ENCODE assay signal across 1 cellular context in the genomic region with DNA sequence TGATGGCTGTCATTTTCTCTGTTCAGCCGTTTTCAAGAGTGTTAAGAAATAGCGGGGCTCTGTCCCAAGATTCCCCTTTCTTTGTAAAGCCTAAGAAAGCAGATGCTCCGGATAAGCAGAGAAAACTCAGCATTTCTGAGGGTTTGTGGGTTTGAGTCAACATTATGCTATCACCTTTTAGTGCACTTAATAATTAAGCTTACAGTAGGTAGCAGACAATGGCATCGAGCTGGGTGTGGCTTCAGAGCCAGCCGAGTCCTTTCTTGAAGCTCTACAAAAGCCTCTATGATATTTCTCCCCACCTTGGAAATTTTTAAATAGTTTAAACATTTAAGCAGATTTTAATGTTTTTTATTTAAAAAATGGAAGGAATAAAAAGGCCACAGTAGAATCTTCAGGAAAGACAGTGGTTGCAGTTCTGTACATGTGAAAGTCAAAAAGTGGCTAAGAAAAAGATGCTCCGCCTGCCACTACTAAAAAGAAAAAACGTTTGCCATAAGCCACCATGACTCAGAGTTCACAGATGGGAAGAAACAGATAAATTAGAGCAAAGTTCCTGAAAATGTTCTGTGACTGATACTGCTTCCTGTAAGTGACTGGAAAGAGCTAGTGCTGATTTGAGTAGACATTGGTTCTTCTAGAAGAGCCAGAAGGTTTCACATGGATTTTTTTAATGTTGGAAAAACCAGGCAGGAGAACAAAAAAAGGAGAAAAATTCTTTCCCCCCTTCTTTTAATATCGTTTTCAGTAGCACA.
TF ChIP-seq lines count a peak whose summit lies in the region.

No MANE protein-coding gene starts in this region.

TF ChIP-seq in K562, 482 proteins besides CTCF, POLR2A, EP300 and RAD21 (continued from another document and continues in another):
- TF ChIP-seq, protein P1, sequence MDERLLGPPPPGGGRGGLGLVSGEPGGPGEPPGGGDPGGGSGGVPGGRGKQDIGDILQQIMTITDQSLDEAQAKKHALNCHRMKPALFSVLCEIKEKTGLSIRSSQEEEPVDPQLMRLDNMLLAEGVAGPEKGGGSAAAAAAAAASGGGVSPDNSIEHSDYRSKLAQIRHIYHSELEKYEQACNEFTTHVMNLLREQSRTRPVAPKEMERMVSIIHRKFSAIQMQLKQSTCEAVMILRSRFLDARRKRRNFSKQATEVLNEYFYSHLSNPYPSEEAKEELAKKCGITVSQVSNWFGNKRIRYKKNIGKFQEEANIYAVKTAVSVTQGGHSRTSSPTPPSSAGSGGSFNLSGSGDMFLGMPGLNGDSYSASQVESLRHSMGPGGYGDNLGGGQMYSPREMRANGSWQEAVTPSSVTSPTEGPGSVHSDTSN (CRISPR knock-in tag; IDR thresholded peaks at IDR 0.05; ENCODE audit: low read depth): no peak
- TF ChIP-seq, protein P1 (tag; conservative IDR thresholded peaks at IDR 0.05; ENCODE audit: low read depth): no peak
- no peak for TF ChIP-seq ZNF253 (CRISPR knock-in tag; conservative IDR thresholded peaks at IDR 0.05)
- no peak for TF ChIP-seq CEBPB (tag; IDR thresholded peaks at IDR 0.05)
- no peak for TF ChIP-seq ETS2 (tag; IDR thresholded peaks at IDR 0.05; ENCODE audit: borderline replicate concordance, poor library complexity, severe bottlenecking)
- TF ChIP-seq, protein P2, sequence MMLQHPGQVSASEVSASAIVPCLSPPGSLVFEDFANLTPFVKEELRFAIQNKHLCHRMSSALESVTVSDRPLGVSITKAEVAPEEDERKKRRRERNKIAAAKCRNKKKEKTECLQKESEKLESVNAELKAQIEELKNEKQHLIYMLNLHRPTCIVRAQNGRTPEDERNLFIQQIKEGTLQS (IDR thresholded peaks at IDR 0.05): peak; percentile 67; the same call in 1 of the 2 replicates
- TF ChIP-seq, protein P2 (CRISPR knock-in tag; conservative IDR thresholded peaks at IDR 0.05): no peak
- TF ChIP-seq THRAP3 (IDR thresholded peaks at IDR 0.05; ENCODE audit: borderline replicate concordance): no peak
- no peak for TF ChIP-seq ELF2 (CRISPR knock-in tag; IDR thresholded peaks at IDR 0.05)
- TF ChIP-seq, protein P3, sequence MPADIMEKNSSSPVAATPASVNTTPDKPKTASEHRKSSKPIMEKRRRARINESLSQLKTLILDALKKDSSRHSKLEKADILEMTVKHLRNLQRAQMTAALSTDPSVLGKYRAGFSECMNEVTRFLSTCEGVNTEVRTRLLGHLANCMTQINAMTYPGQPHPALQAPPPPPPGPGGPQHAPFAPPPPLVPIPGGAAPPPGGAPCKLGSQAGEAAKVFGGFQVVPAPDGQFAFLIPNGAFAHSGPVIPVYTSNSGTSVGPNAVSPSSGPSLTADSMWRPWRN (IDR thresholded peaks at IDR 0.05; ENCODE audit: low read depth): no peak
- TF ChIP-seq, protein P4, sequence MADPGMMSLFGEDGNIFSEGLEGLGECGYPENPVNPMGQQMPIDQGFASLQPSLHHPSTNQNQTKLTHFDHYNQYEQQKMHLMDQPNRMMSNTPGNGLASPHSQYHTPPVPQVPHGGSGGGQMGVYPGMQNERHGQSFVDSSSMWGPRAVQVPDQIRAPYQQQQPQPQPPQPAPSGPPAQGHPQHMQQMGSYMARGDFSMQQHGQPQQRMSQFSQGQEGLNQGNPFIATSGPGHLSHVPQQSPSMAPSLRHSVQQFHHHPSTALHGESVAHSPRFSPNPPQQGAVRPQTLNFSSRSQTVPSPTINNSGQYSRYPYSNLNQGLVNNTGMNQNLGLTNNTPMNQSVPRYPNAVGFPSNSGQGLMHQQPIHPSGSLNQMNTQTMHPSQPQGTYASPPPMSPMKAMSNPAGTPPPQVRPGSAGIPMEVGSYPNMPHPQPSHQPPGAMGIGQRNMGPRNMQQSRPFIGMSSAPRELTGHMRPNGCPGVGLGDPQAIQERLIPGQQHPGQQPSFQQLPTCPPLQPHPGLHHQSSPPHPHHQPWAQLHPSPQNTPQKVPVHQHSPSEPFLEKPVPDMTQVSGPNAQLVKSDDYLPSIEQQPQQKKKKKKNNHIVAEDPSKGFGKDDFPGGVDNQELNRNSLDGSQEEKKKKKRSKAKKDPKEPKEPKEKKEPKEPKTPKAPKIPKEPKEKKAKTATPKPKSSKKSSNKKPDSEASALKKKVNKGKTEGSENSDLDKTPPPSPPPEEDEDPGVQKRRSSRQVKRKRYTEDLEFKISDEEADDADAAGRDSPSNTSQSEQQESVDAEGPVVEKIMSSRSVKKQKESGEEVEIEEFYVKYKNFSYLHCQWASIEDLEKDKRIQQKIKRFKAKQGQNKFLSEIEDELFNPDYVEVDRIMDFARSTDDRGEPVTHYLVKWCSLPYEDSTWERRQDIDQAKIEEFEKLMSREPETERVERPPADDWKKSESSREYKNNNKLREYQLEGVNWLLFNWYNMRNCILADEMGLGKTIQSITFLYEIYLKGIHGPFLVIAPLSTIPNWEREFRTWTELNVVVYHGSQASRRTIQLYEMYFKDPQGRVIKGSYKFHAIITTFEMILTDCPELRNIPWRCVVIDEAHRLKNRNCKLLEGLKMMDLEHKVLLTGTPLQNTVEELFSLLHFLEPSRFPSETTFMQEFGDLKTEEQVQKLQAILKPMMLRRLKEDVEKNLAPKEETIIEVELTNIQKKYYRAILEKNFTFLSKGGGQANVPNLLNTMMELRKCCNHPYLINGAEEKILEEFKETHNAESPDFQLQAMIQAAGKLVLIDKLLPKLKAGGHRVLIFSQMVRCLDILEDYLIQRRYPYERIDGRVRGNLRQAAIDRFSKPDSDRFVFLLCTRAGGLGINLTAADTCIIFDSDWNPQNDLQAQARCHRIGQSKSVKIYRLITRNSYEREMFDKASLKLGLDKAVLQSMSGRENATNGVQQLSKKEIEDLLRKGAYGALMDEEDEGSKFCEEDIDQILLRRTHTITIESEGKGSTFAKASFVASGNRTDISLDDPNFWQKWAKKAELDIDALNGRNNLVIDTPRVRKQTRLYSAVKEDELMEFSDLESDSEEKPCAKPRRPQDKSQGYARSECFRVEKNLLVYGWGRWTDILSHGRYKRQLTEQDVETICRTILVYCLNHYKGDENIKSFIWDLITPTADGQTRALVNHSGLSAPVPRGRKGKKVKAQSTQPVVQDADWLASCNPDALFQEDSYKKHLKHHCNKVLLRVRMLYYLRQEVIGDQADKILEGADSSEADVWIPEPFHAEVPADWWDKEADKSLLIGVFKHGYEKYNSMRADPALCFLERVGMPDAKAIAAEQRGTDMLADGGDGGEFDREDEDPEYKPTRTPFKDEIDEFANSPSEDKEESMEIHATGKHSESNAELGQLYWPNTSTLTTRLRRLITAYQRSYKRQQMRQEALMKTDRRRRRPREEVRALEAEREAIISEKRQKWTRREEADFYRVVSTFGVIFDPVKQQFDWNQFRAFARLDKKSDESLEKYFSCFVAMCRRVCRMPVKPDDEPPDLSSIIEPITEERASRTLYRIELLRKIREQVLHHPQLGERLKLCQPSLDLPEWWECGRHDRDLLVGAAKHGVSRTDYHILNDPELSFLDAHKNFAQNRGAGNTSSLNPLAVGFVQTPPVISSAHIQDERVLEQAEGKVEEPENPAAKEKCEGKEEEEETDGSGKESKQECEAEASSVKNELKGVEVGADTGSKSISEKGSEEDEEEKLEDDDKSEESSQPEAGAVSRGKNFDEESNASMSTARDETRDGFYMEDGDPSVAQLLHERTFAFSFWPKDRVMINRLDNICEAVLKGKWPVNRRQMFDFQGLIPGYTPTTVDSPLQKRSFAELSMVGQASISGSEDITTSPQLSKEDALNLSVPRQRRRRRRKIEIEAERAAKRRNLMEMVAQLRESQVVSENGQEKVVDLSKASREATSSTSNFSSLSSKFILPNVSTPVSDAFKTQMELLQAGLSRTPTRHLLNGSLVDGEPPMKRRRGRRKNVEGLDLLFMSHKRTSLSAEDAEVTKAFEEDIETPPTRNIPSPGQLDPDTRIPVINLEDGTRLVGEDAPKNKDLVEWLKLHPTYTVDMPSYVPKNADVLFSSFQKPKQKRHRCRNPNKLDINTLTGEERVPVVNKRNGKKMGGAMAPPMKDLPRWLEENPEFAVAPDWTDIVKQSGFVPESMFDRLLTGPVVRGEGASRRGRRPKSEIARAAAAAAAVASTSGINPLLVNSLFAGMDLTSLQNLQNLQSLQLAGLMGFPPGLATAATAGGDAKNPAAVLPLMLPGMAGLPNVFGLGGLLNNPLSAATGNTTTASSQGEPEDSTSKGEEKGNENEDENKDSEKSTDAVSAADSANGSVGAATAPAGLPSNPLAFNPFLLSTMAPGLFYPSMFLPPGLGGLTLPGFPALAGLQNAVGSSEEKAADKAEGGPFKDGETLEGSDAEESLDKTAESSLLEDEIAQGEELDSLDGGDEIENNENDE (IDR thresholded peaks at IDR 0.05; ENCODE audit: low read depth, low read length): no peak
- TF ChIP-seq KHSRP (IDR thresholded peaks at IDR 0.05): no peak
- peak; percentile 20; the same call in 1 of the 2 replicates for TF ChIP-seq NCOR1 (IDR thresholded peaks at IDR 0.05)
- TF ChIP-seq, protein P5, sequence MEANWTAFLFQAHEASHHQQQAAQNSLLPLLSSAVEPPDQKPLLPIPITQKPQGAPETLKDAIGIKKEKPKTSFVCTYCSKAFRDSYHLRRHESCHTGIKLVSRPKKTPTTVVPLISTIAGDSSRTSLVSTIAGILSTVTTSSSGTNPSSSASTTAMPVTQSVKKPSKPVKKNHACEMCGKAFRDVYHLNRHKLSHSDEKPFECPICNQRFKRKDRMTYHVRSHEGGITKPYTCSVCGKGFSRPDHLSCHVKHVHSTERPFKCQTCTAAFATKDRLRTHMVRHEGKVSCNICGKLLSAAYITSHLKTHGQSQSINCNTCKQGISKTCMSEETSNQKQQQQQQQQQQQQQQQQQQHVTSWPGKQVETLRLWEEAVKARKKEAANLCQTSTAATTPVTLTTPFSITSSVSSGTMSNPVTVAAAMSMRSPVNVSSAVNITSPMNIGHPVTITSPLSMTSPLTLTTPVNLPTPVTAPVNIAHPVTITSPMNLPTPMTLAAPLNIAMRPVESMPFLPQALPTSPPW (CRISPR knock-in tag; IDR thresholded peaks at IDR 0.05): no peak
- TF ChIP-seq, protein P6, sequence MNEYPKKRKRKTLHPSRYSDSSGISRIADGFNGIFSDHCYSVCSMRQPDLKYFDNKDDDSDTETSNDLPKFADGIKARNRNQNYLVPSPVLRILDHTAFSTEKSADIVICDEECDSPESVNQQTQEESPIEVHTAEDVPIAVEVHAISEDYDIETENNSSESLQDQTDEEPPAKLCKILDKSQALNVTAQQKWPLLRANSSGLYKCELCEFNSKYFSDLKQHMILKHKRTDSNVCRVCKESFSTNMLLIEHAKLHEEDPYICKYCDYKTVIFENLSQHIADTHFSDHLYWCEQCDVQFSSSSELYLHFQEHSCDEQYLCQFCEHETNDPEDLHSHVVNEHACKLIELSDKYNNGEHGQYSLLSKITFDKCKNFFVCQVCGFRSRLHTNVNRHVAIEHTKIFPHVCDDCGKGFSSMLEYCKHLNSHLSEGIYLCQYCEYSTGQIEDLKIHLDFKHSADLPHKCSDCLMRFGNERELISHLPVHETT (CRISPR knock-in tag; conservative IDR thresholded peaks at IDR 0.05 in 1 of 2, IDR thresholded peaks at IDR 0.05 in 1 of 2): 0 out of 4 replicates have a peak, but pooled peaks of 1 of the 2 experiments have one; percentile 48
- TF ChIP-seq, protein P7, sequence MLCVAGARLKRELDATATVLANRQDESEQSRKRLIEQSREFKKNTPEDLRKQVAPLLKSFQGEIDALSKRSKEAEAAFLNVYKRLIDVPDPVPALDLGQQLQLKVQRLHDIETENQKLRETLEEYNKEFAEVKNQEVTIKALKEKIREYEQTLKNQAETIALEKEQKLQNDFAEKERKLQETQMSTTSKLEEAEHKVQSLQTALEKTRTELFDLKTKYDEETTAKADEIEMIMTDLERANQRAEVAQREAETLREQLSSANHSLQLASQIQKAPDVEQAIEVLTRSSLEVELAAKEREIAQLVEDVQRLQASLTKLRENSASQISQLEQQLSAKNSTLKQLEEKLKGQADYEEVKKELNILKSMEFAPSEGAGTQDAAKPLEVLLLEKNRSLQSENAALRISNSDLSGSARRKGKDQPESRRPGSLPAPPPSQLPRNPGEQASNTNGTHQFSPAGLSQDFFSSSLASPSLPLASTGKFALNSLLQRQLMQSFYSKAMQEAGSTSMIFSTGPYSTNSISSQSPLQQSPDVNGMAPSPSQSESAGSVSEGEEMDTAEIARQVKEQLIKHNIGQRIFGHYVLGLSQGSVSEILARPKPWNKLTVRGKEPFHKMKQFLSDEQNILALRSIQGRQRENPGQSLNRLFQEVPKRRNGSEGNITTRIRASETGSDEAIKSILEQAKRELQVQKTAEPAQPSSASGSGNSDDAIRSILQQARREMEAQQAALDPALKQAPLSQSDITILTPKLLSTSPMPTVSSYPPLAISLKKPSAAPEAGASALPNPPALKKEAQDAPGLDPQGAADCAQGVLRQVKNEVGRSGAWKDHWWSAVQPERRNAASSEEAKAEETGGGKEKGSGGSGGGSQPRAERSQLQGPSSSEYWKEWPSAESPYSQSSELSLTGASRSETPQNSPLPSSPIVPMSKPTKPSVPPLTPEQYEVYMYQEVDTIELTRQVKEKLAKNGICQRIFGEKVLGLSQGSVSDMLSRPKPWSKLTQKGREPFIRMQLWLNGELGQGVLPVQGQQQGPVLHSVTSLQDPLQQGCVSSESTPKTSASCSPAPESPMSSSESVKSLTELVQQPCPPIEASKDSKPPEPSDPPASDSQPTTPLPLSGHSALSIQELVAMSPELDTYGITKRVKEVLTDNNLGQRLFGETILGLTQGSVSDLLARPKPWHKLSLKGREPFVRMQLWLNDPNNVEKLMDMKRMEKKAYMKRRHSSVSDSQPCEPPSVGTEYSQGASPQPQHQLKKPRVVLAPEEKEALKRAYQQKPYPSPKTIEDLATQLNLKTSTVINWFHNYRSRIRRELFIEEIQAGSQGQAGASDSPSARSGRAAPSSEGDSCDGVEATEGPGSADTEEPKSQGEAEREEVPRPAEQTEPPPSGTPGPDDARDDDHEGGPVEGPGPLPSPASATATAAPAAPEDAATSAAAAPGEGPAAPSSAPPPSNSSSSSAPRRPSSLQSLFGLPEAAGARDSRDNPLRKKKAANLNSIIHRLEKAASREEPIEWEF (CRISPR knock-in tag; IDR thresholded peaks at IDR 0.05): no peak
- no peak for TF ChIP-seq ELF4 (CRISPR knock-in tag; IDR thresholded peaks at IDR 0.05)
- no peak for TF ChIP-seq HLTF (IDR thresholded peaks at IDR 0.05)
- TF ChIP-seq SMAD4 (CRISPR knock-in tag; conservative IDR thresholded peaks at IDR 0.05): no peak
- no peak for TF ChIP-seq ZNF212 (CRISPR knock-in tag; IDR thresholded peaks at IDR 0.05)
- no peak for TF ChIP-seq ZNF263 (CRISPR knock-in tag; IDR thresholded peaks at IDR 0.05; ENCODE audit: borderline replicate concordance)
- TF ChIP-seq ARNT (IDR thresholded peaks at IDR 0.05): no peak
- TF ChIP-seq MAZ (CRISPR knock-in tag; conservative IDR thresholded peaks at IDR 0.05 in 1 of 2, IDR thresholded peaks at IDR 0.05 in 1 of 2): no peak
- TF ChIP-seq MAFG (tag; conservative IDR thresholded peaks at IDR 0.05): 0 out of 2 replicates have a peak, but pooled peaks have one; percentile 5
